Comparison of ENCODE assay signal across 2 cellular contexts in genomic region chr11:66082936-66083698, GRCh38.
TF ChIP-seq lines count a peak whose summit lies in the region.

No MANE protein-coding gene starts in this region.

TF ChIP-seq in SK-N-SH, 30 proteins besides CTCF, POLR2A, EP300 and RAD21 (continued from another document):
- no peak for TF ChIP-seq REST (IDR thresholded peaks at IDR 0.05; ENCODE audit: low read depth, low read length)
- TF ChIP-seq RCOR1 (IDR thresholded peaks at IDR 0.05; ENCODE audit: low read length), result peak; percentile 76
- TF ChIP-seq NFIC (IDR thresholded peaks at IDR 0.05; ENCODE audit: borderline replicate concordance), result peak; percentile 80
- TF ChIP-seq GABPA (IDR thresholded peaks at IDR 0.05; ENCODE audit: low read depth), result no peak
- peak; percentile 53 for TF ChIP-seq TCF12 (IDR thresholded peaks at IDR 0.05)
- TF ChIP-seq PBX3 (IDR thresholded peaks at IDR 0.05), result peak; percentile 34; the same call in 1 of the 2 replicates
- peak; percentile 64 for TF ChIP-seq GATA2 (CRISPR knock-in tag; IDR thresholded peaks at IDR 0.05)

TF ChIP-seq in WTC11, 78 proteins besides CTCF, POLR2A, EP300 and RAD21 (continued from another document):
- TF ChIP-seq ZNF532 (CRISPR knock-in tag; IDR thresholded peaks at IDR 0.05; ENCODE audit: borderline replicate concordance) (no peak), NFE2L1 (CRISPR knock-in tag; IDR thresholded peaks at IDR 0.05) (no peak), AFF4 (CRISPR knock-in tag; IDR thresholded peaks at IDR 0.05; ENCODE audit: borderline replicate concordance) (no peak), ZMAT4 (CRISPR knock-in tag; IDR thresholded peaks at IDR 0.05) (no peak), ZNF416 (CRISPR knock-in tag; IDR thresholded peaks at IDR 0.05) (no peak), ZNF121 (CRISPR knock-in tag; IDR thresholded peaks at IDR 0.05) (no peak), USF2 (CRISPR knock-in tag; IDR thresholded peaks at IDR 0.05) (no peak), HMGXB4 (CRISPR knock-in tag; IDR thresholded peaks at IDR 0.05) (no peak), PRRX2 (CRISPR knock-in tag; IDR thresholded peaks at IDR 0.05) (no peak), E2F4 (CRISPR knock-in tag; IDR thresholded peaks at IDR 0.05; ENCODE audit: borderline replicate concordance, low read depth) (no peak), ZNF425 (CRISPR knock-in tag; conservative IDR thresholded peaks at IDR 0.05) (no peak), NR2C2 (CRISPR knock-in tag; IDR thresholded peaks at IDR 0.05) (no peak), ZNF281 (CRISPR knock-in tag; IDR thresholded peaks at IDR 0.05) (no peak)
